Comparison of ENCODE assay signal across 29 cellular contexts in genomic region chr1:239785576-239785975, GRCh38.
"Had no signal": no experiment of that assay in that cellular context is flagged by ENCODE, and none has a peak within 500 bp of the region (broad histone marks: within the 10 kb centered on the region; RNA-seq: fewer than 3 reads in every experiment).

No MANE protein-coding gene starts in this region.

- H3K27ac ChIP-seq: colonic mucosa, coronary artery, dorsolateral prefrontal cortex, epithelial cell of prostate, esophagus muscularis mucosa, esophagus squamous epithelium, foreskin keratinocyte, gastrocnemius medialis, gastroesophageal sphincter, heart left ventricle, heart right ventricle, hepatocyte had no signal

- FAIRE-seq: endometrium, endothelial cell of umbilical vein, frontal cortex had no signal

- H3K27ac Mint-ChIP-seq: dendritic cell treated with granulocyte-macrophage colony-stimulating factor and Interleukin-4, amounts not matched to agents 40 ng/mL and 50 ng/mL, for 4 days; effector memory CD8-positive, alpha-beta T cell; endodermal cell had no signal

- H3K27me3 Mint-ChIP-seq: dendritic cell treated with granulocyte-macrophage colony-stimulating factor and Interleukin-4, amounts not matched to agents 40 ng/mL and 50 ng/mL, for 4 days had no signal

- H3K4me3 ChIP-seq: colonic mucosa, coronary artery, dorsolateral prefrontal cortex, esophagus muscularis mucosa, esophagus squamous epithelium, gastrocnemius medialis, gastroesophageal sphincter, heart left ventricle, heart right ventricle, hepatocyte had no signal

- H3K27me3 ChIP-seq: colonic mucosa, esophagus muscularis mucosa, esophagus squamous epithelium, foreskin keratinocyte, gastrocnemius medialis, gastroesophageal sphincter, hepatocyte had no signal

- ATAC-seq: effector memory CD8-positive, alpha-beta T cell; esophagus mucosa; foreskin keratinocyte; gastrocnemius medialis; gastroesophageal sphincter; heart left ventricle; heart right ventricle had no signal

- H3K9me3 Mint-ChIP-seq: dendritic cell treated with granulocyte-macrophage colony-stimulating factor and Interleukin-4, amounts not matched to agents 40 ng/mL and 50 ng/mL, for 4 days had no signal

- DNase-seq: colonic mucosa; cortex of kidney; dermis blood vessel endothelial cell; effector CD4-positive, alpha-beta T cell; effector CD8-positive, alpha-beta T cell; effector memory CD4-positive, alpha-beta T cell; effector memory CD8-positive, alpha-beta T cell; endodermal cell; erythroblast; esophagus squamous epithelium; foreskin fibroblast; foreskin keratinocyte; foreskin melanocyte; gastrocnemius medialis; glutamatergic neuron; head of caudate nucleus; heart left ventricle; heart right ventricle had no signal

- H3K9me3 ChIP-seq: colonic mucosa, esophagus squamous epithelium, gastrocnemius medialis, gastroesophageal sphincter had no signal

- H3K4me3 Mint-ChIP-seq: dendritic cell treated with granulocyte-macrophage colony-stimulating factor and Interleukin-4, amounts not matched to agents 40 ng/mL and 50 ng/mL, for 4 days; effector memory CD8-positive, alpha-beta T cell; endodermal cell had no signal

- H3K4me1 ChIP-seq: colonic mucosa, esophagus squamous epithelium, foreskin keratinocyte, gastrocnemius medialis, heart left ventricle, heart right ventricle had no signal

- H3K4me1 Mint-ChIP-seq: endodermal cell had no signal

- H3K36me3 ChIP-seq: colonic mucosa, esophagus muscularis mucosa, esophagus squamous epithelium, gastrocnemius medialis, heart left ventricle, heart right ventricle had no signal
